In the genomic region with DNA sequence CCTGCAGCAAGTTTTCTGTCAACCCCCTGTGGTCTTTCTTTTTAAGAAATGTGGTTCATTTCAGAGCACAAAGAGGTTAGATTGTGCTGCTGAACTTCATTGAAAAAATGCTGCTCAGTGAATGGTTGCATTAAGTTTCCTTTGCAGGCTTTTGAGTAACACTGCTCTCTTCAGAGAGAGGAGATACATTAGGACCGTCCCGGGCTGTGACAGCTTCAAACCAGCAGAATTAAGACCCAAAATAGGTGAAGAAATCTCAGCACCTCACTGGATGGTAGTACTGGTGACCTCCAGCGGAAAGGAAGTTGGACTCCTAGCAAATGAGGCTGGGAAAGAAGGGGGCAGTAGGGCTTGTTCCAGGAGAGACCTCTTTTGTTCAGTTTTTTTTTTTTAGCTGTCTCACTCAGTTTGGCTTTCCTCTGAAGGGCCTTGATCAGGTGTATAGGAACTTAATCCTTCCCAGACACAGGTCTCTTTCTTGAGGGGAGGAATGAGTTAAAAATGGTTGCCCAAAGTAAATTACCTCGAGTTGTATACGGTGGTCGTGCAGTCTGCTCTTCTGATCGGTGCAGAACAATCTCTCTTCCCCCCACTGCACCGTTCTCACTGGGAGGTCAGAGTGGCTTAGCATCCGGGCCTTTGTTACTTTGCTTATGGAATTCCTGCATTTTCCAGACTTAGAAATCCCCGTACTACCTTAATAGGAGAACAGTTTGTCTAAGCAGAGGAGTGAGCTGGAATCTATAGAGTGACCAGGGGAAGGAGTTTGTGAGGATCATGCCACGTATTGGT, we compare ENCODE assay signal across 1 cellular context.
A peak's percentile ranks its signal among the peaks of the same experiment; 100 is the strongest.
TF ChIP-seq lines count a peak whose summit lies in the region.

No MANE protein-coding gene starts in this region.

TF ChIP-seq in H1, 55 proteins besides CTCF, POLR2A, EP300 and RAD21 (continued from another document):
- TF ChIP-seq, protein P1, sequence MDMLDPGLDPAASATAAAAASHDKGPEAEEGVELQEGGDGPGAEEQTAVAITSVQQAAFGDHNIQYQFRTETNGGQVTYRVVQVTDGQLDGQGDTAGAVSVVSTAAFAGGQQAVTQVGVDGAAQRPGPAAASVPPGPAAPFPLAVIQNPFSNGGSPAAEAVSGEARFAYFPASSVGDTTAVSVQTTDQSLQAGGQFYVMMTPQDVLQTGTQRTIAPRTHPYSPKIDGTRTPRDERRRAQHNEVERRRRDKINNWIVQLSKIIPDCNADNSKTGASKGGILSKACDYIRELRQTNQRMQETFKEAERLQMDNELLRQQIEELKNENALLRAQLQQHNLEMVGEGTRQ (IDR thresholded peaks at IDR 0.05; ENCODE audit: low read length) = peak; percentile 8; the same call in 1 of the 2 replicates
- TF ChIP-seq SIX5 (IDR thresholded peaks at IDR 0.05; ENCODE audit: low read depth, low read length) (no peak), SRF (IDR thresholded peaks at IDR 0.05; ENCODE audit: low read depth, low read length) (peak; percentile 23; the same call in 1 of the 2 replicates), ZNF274 (IDR thresholded peaks at IDR 0.05; ENCODE audit: borderline replicate concordance, extremely low read depth, low read length) (no peak), EGR1 (IDR thresholded peaks at IDR 0.05; ENCODE audit: borderline replicate concordance, low read depth, low read length) (no peak)
TF ChIP-seq in H1: peak in this region for 7.
